ENCODE assay signal across 1 cellular context in the genomic region with DNA sequence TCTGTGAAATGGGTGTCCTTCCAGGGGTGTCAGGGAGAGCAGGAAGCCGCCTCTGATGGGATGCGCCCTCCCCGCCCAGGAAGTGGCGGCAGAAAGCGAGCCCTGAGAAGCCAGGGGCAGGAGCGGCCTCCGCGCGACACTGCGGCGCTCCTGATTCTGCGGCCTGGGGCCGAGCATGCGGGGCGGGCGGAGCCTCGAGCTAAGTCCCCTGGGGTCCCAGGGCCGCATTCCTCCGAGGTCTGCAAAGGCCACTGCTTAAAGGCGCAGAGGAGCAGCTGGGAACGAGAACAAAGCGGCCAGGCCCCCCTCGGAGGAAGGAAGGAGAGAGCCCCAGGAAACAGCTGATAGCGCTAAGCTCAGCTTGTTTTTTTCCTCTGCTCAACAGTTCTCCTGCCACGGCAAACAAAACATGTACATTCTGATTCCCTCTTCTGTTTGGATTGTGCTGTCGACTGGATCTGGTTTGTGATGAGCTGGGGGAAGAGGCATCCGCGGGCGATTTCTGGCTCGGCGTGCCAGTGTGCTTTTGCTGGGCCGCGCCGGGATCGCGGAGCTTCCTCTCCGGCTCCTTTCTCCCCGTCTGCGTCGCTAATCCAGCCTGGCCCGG.
TF ChIP-seq lines count a peak whose summit lies in the region.

No MANE protein-coding gene starts in this region.

TF ChIP-seq in endothelial cell of umbilical vein, 7 proteins besides CTCF, POLR2A, EP300 and RAD21:
- TF ChIP-seq POLR2AphosphoS5 (IDR thresholded peaks at IDR 0.05; ENCODE audit: insufficient read depth, low read depth, low read length) (peak; percentile 60), FOS (IDR thresholded peaks at IDR 0.05; ENCODE audit: borderline replicate concordance, insufficient read depth, low read length) (no peak)
